16 cellular contexts compared by ENCODE assay signal in genomic region chr13:32897296-32897695, GRCh38.
"Had no signal": no experiment of that assay in that cellular context is flagged by ENCODE, and none has a peak within 500 bp of the region (broad histone marks: within the 10 kb centered on the region; RNA-seq: fewer than 3 reads in every experiment).

No MANE protein-coding gene starts in this region.

- H3K36me3 ChIP-seq: gastroesophageal sphincter, right atrium auricular region, sigmoid colon had no signal

- H3K27me3 ChIP-seq: dorsolateral prefrontal cortex, gastroesophageal sphincter, right atrium auricular region, sigmoid colon had no signal

- H3K9me3 ChIP-seq: gastroesophageal sphincter, mucosa of descending colon, right atrium auricular region, sigmoid colon had no signal

- ATAC-seq: esophagus mucosa, gastroesophageal sphincter, left colon, mucosa of descending colon, natural killer cell had no signal

- H3K4me1 ChIP-seq: gastroesophageal sphincter, right atrium auricular region had no signal

- H3K4me3 ChIP-seq: dorsolateral prefrontal cortex, gastroesophageal sphincter, mucosa of descending colon, right atrium auricular region, sigmoid colon had no signal

- FAIRE-seq: small intestine had no signal

- DNase-seq: cortex of kidney; dorsolateral prefrontal cortex; effector CD8-positive, alpha-beta T cell; immature natural killer cell; left colon; mucosa of descending colon; natural killer cell; posterior cingulate gyrus; sigmoid colon; small intestine; stimulated activated CD4-positive, alpha-beta T cell treated with anti-CD3 and anti-CD28 coated beads, Interleukin-2, amount 100 ng/mL, for 48 hours; stimulated activated naive CD4-positive, alpha-beta T cell treated with Interleukin-2 at 50 U/mL for 16 hours; trophoblast cell had no signal

- H3K27ac ChIP-seq: dorsolateral prefrontal cortex, gastroesophageal sphincter, right atrium auricular region, sigmoid colon had no signal
